In genomic region chr1:78091886-78092285, GRCh38 we compare ENCODE assay signal across 24 cellular contexts. TPM values are rescaled to one million over a fixed set of nuclear protein-coding genes. Genes with fewer than 3 reads are reported as not detected.
"Had no signal": no experiment of that assay in that cellular context is flagged by ENCODE, and none has a peak within 500 bp of the region (broad histone marks: within the 10 kb centered on the region; RNA-seq: fewer than 3 reads in every experiment).

No MANE protein-coding gene starts in this region.

- DNase-seq: Karpas-422, KG1, MG63, NCI-H1092, NCI-H1105 treated with DMSO at 0.1 percent for 48 hours, NCI-H1417 treated with DMSO at 0.1 percent for 48 hours, NCI-H1694 treated with DMSO at 0.1 percent for 48 hours, NCI-H1930, NCI-H2081 treated with DMSO at 0.1 percent for 48 hours, NCI-H2171, NCI-H226, NCI-H446, NCI-H510A, NCI-H524 treated with DMSO at 0.1 percent for 48 hours, NCI-H774, SHP77 treated with DMSO at 0.1 percent for 48 hours, SJCRH30 had no signal

- H3K36me3 ChIP-seq: MG63, SJCRH30 had no signal

- H3K27me3 ChIP-seq: MG63, SJCRH30 had no signal

- H3K27ac ChIP-seq: HL-60, RWPE1, SJCRH30, SK-N-MC had no signal

- H3K4me3 ChIP-seq: MG63, SJCRH30, SK-N-MC had no signal

- ATAC-seq: Panc1, Right ventricle myocardium inferior had no signal

RNA-seq across cellular contexts. Expression of gene GIPC2, which starts 46.1 kb away (rescaled TPM):
- total RNA-seq: OCI-LY7, PC-3, SJCRH30 had no signal
